In genomic region chr9:89311346-89312153, GRCh38 we compare ENCODE assay signal across 8 cellular contexts. TPM values are rescaled to one million over a fixed set of nuclear protein-coding genes. Genes with fewer than 3 reads are reported as not detected.
A peak's percentile ranks its signal among the peaks of the same experiment; 100 is the strongest.
DNase-seq lines count a peak whose midpoint lies in the region; ATAC-seq and TF ChIP-seq lines count a peak whose summit lies in the region.

No MANE protein-coding gene starts in this region.

- peak overlapping the region; percentile 97 for H3K4me2 ChIP-seq in BLaER1
- peak overlapping the region; percentile 87 for H3K4me2 ChIP-seq in GM23338

- H3K27me3 Mint-ChIP-seq in GM23338 (ENCODE audit: insufficient read depth, low read depth, poor library complexity) (peaks cover 17% of the 10 kb centered on the region), endothelial cell (ENCODE audit: unreplicated experiment) (peaks cover 11% of the 10 kb centered on the region), naive B cell (no peaks in the 10 kb centered on the region)

- peaks cover 41% of the 10 kb centered on the region for H4K20me1 ChIP-seq in BLaER1
- H4K20me1 ChIP-seq in GM23338 (replicated peaks; ENCODE audit: insufficient read depth) = peaks cover 29% of the 10 kb centered on the region

- peaks cover 23% of the 10 kb centered on the region; the same call in 1 of the 2 replicates for H3K36me3 ChIP-seq in BLaER1
- peaks cover 26% of the 10 kb centered on the region for H3K36me3 ChIP-seq in GM23338 (ENCODE audit: insufficient read depth)

- no peak overlapping the region for H2AFZ ChIP-seq in GM23338

- H3K79me2 ChIP-seq in GM23338 (replicated peaks; ENCODE audit: insufficient read depth) = peaks cover 66% of the 10 kb centered on the region

- peak overlapping the region; percentile 98 for H3K9ac ChIP-seq in BLaER1

- no peaks in the 10 kb centered on the region for H3K9me3 ChIP-seq in BLaER1

- H3K9me3 Mint-ChIP-seq in GM23338 = peaks cover 5% of the 10 kb centered on the region; the same call in 1 of the 3 replicates
- H3K9me3 Mint-ChIP-seq in endothelial cell (ENCODE audit: unreplicated experiment) = no peaks in the 10 kb centered on the region
- no peaks in the 10 kb centered on the region for H3K9me3 Mint-ChIP-seq in naive B cell

- DNase-seq in GM23338 (ENCODE audit: low spot score) (no peak), RWPE1 (ENCODE audit: low spot score) (peak; percentile 13), endothelial cell (ENCODE audit: low spot score) (no peak), naive B cell (no peak), UCSD-AML1 (lab: John Stamatoyannopoulos, UW; ENCODE audit: unreplicated experiment) (no peak), epidermal melanocyte (ENCODE audit: insufficient read length, low spot score) (no peak), GM03348 (ENCODE audit: low spot score) (no peak)

- CTCF ChIA-PET in RWPE1 (lab: Yijun Ruan, JAX) = no interaction called here

- H3K4me3 ChIP-seq in BLaER1 (peak overlapping the region; percentile 93), GM23338 (peak overlapping the region; percentile 95)

- peak overlapping the region; percentile 98 for H3K27ac Mint-ChIP-seq in GM23338
- H3K27ac Mint-ChIP-seq in endothelial cell (ENCODE audit: unreplicated experiment) = peak overlapping the region; percentile 90
- peak overlapping the region; percentile 81 to 100 (median 100) for H3K27ac Mint-ChIP-seq in naive B cell

- POLR2A ChIA-PET in RWPE1 (lab: Yijun Ruan, JAX; ENCODE audit: low non-redundant PET) = no interaction called here

- peaks cover 38% of the 10 kb centered on the region for H3K4me1 ChIP-seq in BLaER1
- H3K4me1 ChIP-seq in GM23338 (ENCODE audit: insufficient read depth) = peaks cover 17% of the 10 kb centered on the region

- H3K9me2 ChIP-seq in GM23338 (ENCODE audit: insufficient read depth) = no peaks in the 10 kb centered on the region

- H3K4me1 Mint-ChIP-seq in GM23338 (peaks cover 27% of the 10 kb centered on the region), endothelial cell (ENCODE audit: unreplicated experiment) (peaks cover 17% of the 10 kb centered on the region), naive B cell (peaks cover 13 to 32% (median 29%) of the 10 kb centered on the region in 3 donors)

- H3K4me3 Mint-ChIP-seq in GM23338 (peak overlapping the region; percentile 94), endothelial cell (ENCODE audit: unreplicated experiment) (peak overlapping the region; percentile 96), naive B cell (peak overlapping the region; percentile 85 to 97 (median 96))

- H3K27me3 ChIP-seq in BLaER1 (no peaks in the 10 kb centered on the region), GM23338 (ENCODE audit: insufficient read depth) (no peaks in the 10 kb centered on the region)

- H3K36me3 Mint-ChIP-seq in GM23338 (ENCODE audit: low read depth) = peaks cover 60% of the 10 kb centered on the region
- no peaks in the 10 kb centered on the region for H3K36me3 Mint-ChIP-seq in endothelial cell (ENCODE audit: low read depth, unreplicated experiment)
- peaks cover 0 to 2% of the 10 kb centered on the region in 2 donors for H3K36me3 Mint-ChIP-seq in naive B cell

- H3K27ac ChIP-seq in BLaER1 = peak overlapping the region; percentile 94
- peak overlapping the region; percentile 85 for H3K27ac ChIP-seq in GM23338 (ENCODE audit: low read depth)
- H3K27ac ChIP-seq in RWPE1 = peak overlapping the region; percentile 93

- peaks cover 20% of the 10 kb centered on the region for H3F3A ChIP-seq in GM23338 (replicated peaks; ENCODE audit: low read depth)

- TF ChIP-seq CTCF in GM23338 (conservative IDR thresholded peaks at IDR 0.05; ENCODE audit: low read depth in 2 of 2) (no peak), RWPE1 (conservative IDR thresholded peaks at IDR 0.05; ENCODE audit: low read depth) (no peak), endothelial cell (IDR thresholded peaks at IDR 0.05; ENCODE audit: unreplicated experiment) (no peak)

- peak; percentile 23 for ATAC-seq in GM23338
- ATAC-seq in naive B cell (ENCODE audit: low read depth in 2 of 2) = no peak

TF ChIP-seq in GM23338, 12 proteins besides CTCF, POLR2A, EP300 and RAD21:
- TF ChIP-seq NANOG (IDR thresholded peaks at IDR 0.05; ENCODE audit: borderline replicate concordance) (no peak), CREB1 (CRISPR knock-in tag; IDR thresholded peaks at IDR 0.05; ENCODE audit: low read depth) (0 out of 2 replicates have a peak, but pooled peaks have one; percentile 10)

RNA-seq across cellular contexts. Expression of gene CKS2, which starts 0.6 kb away (rescaled TPM):
- 344 and 512 TPM in 2 replicates for total RNA-seq in GM23338 (2014; rRNA removed; shearing (Covaris generic))
- polyA plus RNA-seq in GM23338 (2016; fragmentation: Nextera tagmentation; extraction: Ambion mirVana) = 1,783 and 1,909 TPM in 2 replicates
- 49.2 TPM for total RNA-seq in endothelial cell (ENCODE audit: unreplicated experiment)
- polyA plus RNA-seq in naive B cell (ENCODE audit: low read depth in 6 of 6) = 10 to 100 TPM; 22.9 to 46.9 (median 39.0) TPM

RNA-seq across cellular contexts. Expression of gene SECISBP2, which starts 6.8 kb away (rescaled TPM):
- 86.8 and 88.1 TPM in 2 replicates for total RNA-seq in GM23338 (2014; rRNA removed; shearing (Covaris generic))
- 71.3 and 77.7 TPM in 2 replicates for polyA plus RNA-seq in GM23338 (2016; fragmentation: Nextera tagmentation; extraction: Ambion mirVana)
- 41.3 TPM for total RNA-seq in endothelial cell (ENCODE audit: unreplicated experiment)
- polyA plus RNA-seq in naive B cell (ENCODE audit: low read depth in 6 of 6) = 10 to 100 TPM; 15.4 to 39.3 (median 28.2) TPM
